8 cellular contexts compared by ENCODE assay signal in the genomic region with DNA sequence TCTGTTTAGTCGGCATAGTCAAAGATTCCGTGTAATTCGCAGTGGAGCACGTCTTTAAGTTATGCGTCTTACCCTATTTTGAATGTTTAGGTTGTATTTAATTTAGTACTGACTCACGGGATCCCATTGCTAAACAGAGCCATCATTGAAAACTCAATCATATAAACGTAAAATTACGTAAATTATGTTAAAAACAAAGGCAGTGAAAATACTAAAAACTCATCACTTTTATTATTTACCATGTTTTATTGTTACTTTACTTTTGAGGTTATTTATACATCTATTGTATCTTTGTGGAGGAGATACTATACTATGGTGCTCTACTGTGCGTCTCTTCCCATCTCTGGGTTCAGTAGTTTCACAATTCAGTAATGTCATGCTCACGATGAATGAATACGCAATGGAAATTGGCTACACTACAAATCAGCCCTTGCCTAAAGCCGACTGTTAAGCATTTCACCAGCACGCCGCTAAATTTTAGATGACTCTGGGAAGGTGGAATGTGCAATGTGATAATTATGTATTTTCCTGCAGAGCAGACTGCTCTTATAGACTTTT. TPM values are rescaled to one million over a fixed set of nuclear protein-coding genes. Genes with fewer than 3 reads are reported as not detected.
A peak's percentile ranks its signal among the peaks of the same experiment; 100 is the strongest.
DNase-seq lines count a peak whose midpoint lies in the region; ATAC-seq and TF ChIP-seq lines count a peak whose summit lies in the region.

No MANE protein-coding gene starts in this region.

- no peak overlapping the region for H2BK5ac ChIP-seq in mesenchymal stem cell (ENCODE audit: low read depth, low read length, poor library complexity, severe bottlenecking)

- H3K4me3 Mint-ChIP-seq in CD4-positive, alpha-beta T cell = peak overlapping the region; percentile 95
- peak overlapping the region; percentile 90 for H3K4me3 Mint-ChIP-seq in HFFc6
- peak overlapping the region; percentile 91 for H3K4me3 Mint-ChIP-seq in type B pancreatic cell

- peaks cover 11% of the 10 kb centered on the region for H3K36me3 Mint-ChIP-seq in CD4-positive, alpha-beta T cell (ENCODE audit: low read depth)
- H3K36me3 Mint-ChIP-seq in HFFc6 (ENCODE audit: low read depth) (no peaks in the 10 kb centered on the region), type B pancreatic cell (no peaks in the 10 kb centered on the region)

- no peak overlapping the region for H2AFZ ChIP-seq in mesenchymal stem cell (ENCODE audit: low read depth, low read length)

- CTCF ChIA-PET in CD4-positive, alpha-beta T cell (lab: Charles Lee) = no interaction called here

- peak overlapping the region in 1 of 2 experiments; percentile 48 for H3K14ac ChIP-seq in mesenchymal stem cell (ENCODE audit: low read length in 2 of 2)

- peak overlapping the region; percentile 88 for H3K27ac ChIP-seq in CD4-positive, alpha-beta T cell (ENCODE audit: low read depth, low read length)
- H3K27ac ChIP-seq in SJSA1 (peak overlapping the region; percentile 90), dorsolateral prefrontal cortex (peak overlapping the region; percentile 8 to 96 (median 91)), mesenchymal stem cell (ENCODE audit: low read length, poor library complexity, severe bottlenecking) (peak overlapping the region; percentile 84)

- no peak overlapping the region for H4K8ac ChIP-seq in mesenchymal stem cell (ENCODE audit: low read length)

- H3K23ac ChIP-seq in mesenchymal stem cell (ENCODE audit: low read length in 2 of 2) = no peak overlapping the region

- peaks cover 42% of the 10 kb centered on the region for H3K4me1 Mint-ChIP-seq in CD4-positive, alpha-beta T cell (ENCODE audit: low read depth)
- H3K4me1 Mint-ChIP-seq in HFFc6 (ENCODE audit: low read depth) (peaks cover 12% of the 10 kb centered on the region), type B pancreatic cell (ENCODE audit: unreplicated experiment) (peaks cover 5% of the 10 kb centered on the region)

- H3K27me3 ChIP-seq in CD4-positive, alpha-beta T cell (ENCODE audit: control insufficient read depth, insufficient read depth, low read length) = no peaks in the 10 kb centered on the region
- H3K27me3 ChIP-seq in SJSA1 (replicated peaks) (no peaks in the 10 kb centered on the region), dorsolateral prefrontal cortex (peaks cover 0 to 9% (median 0%) of the 10 kb centered on the region in 45 donors), mesenchymal stem cell (ENCODE audit: control insufficient read depth in 1 of 2, insufficient read depth in 1 of 2, low read length in 2 of 2) (no peaks in the 10 kb centered on the region)

- H3K4me1 ChIP-seq in SJSA1 (replicated peaks) = no peaks in the 10 kb centered on the region; the same call in 1 of the 2 replicates
- H3K4me1 ChIP-seq in mesenchymal stem cell (ENCODE audit: control insufficient read depth, insufficient read depth, low read depth, low read length) = no peaks in the 10 kb centered on the region

- peak overlapping the region; percentile 98 for H3K27ac Mint-ChIP-seq in CD4-positive, alpha-beta T cell
- H3K27ac Mint-ChIP-seq in HFFc6 (peak overlapping the region; percentile 95), type B pancreatic cell (peak overlapping the region; percentile 95)

- peak overlapping the region in 1 of 2 experiments; percentile 75 for H3K4ac ChIP-seq in mesenchymal stem cell (ENCODE audit: low read depth in 1 of 2, low read length in 2 of 2)

- H3K4me3 ChIP-seq in SJSA1 = peak overlapping the region; percentile 65
- peak overlapping the region; percentile 38 to 78 (median 67) for H3K4me3 ChIP-seq in dorsolateral prefrontal cortex
- H3K4me3 ChIP-seq in mesenchymal stem cell (ENCODE audit: insufficient read depth in 1 of 2, low read depth in 1 of 2, low read length in 2 of 2) = peak overlapping the region; percentile 72 to 80

- H3K9ac ChIP-seq in mesenchymal stem cell (ENCODE audit: low read length) = peak overlapping the region; percentile 94

- H2BK15ac ChIP-seq in mesenchymal stem cell (ENCODE audit: low read depth, poor library complexity, severe bottlenecking) = no peak overlapping the region

- H2BK120ac ChIP-seq in mesenchymal stem cell (ENCODE audit: low read depth, low read length) = no peak overlapping the region

- no peak for ATAC-seq in CD4-positive, alpha-beta T cell (ENCODE audit: poor library complexity)
- no peak for ATAC-seq in HG03039 (IDR thresholded peaks at IDR 0.05; ENCODE audit: unreplicated experiment)
- no peak for ATAC-seq in GM21515 (IDR thresholded peaks at IDR 0.05; ENCODE audit: unreplicated experiment)

- no peak for DNase-seq in CD4-positive, alpha-beta T cell
- DNase-seq in HFFc6 = peak; percentile 49
- peak in 1 of 2 experiments; percentile 19 for DNase-seq in SJSA1 (ENCODE audit: low read depth in 1 of 2, low spot score in 2 of 2)
- DNase-seq in dorsolateral prefrontal cortex = no peak
- peak; percentile 88 for DNase-seq in mesenchymal stem cell
- DNase-seq in type B pancreatic cell (ENCODE audit: extremely low spot score, unreplicated experiment) = no peak

- H3K4me2 ChIP-seq in mesenchymal stem cell (ENCODE audit: low read length, poor library complexity, severe bottlenecking) = peak overlapping the region; percentile 47

- TF ChIP-seq CTCF in CD4-positive, alpha-beta T cell (IDR thresholded peaks at IDR 0.05) = no peak
- TF ChIP-seq CTCF in HFFc6 (IDR thresholded peaks at IDR 0.05) = no peak
- no peak for TF ChIP-seq CTCF in dorsolateral prefrontal cortex (IDR thresholded peaks at IDR 0.05 in 54 of 56, conservative IDR thresholded peaks at IDR 0.05 in 2 of 56; ENCODE audit: low read depth in 1 of 56, partially characterized antibody in 56 of 56)
- no peak for TF ChIP-seq CTCF in type B pancreatic cell (conservative IDR thresholded peaks at IDR 0.05)

- intact Hi-C loops in CD4-positive, alpha-beta T cell (cut with DNase I, micrococcal nuclease) = loop anchor here (1.0 to 2.0 kb wide), 3 partner anchors 43 to 47 kb away; a partner anchor contains a TSS
- intact Hi-C loops in dorsolateral prefrontal cortex (cut with DNase I) = loop anchor here in 1 of 2 donors (2.0 kb wide), 1 partner anchor 43 kb away; a partner anchor contains a TSS

- no peak overlapping the region for H4K91ac ChIP-seq in mesenchymal stem cell (ENCODE audit: low read length)

- POLR2A ChIA-PET in CD4-positive, alpha-beta T cell (lab: Charles Lee) = interaction anchor here (1.0 to 1.4 kb wide), 9 partner anchors 10 to 236 kb away, joined by 4 to 10 read pairs (median 5); a partner anchor contains a TSS

- no peaks in the 10 kb centered on the region for H3K79me1 ChIP-seq in mesenchymal stem cell (replicated peaks; ENCODE audit: low read length, poor library complexity, severe bottlenecking)

- no peak overlapping the region for H2BK12ac ChIP-seq in mesenchymal stem cell (ENCODE audit: low read length in 2 of 2)

- peak overlapping the region; percentile 52 to 54 for H3K18ac ChIP-seq in mesenchymal stem cell (ENCODE audit: low read depth in 1 of 2, low read length in 2 of 2)

- no peaks in the 10 kb centered on the region for H3K27me3 Mint-ChIP-seq in CD4-positive, alpha-beta T cell
- H3K27me3 Mint-ChIP-seq in HFFc6 (ENCODE audit: insufficient read depth) (no peaks in the 10 kb centered on the region; the same call in none of the 2 replicates), type B pancreatic cell (no peaks in the 10 kb centered on the region)

- H3K9me3 Mint-ChIP-seq in CD4-positive, alpha-beta T cell = no peaks in the 10 kb centered on the region
- H3K9me3 Mint-ChIP-seq in HFFc6 = no peaks in the 10 kb centered on the region
- no peaks in the 10 kb centered on the region for H3K9me3 Mint-ChIP-seq in type B pancreatic cell

- no peaks in the 10 kb centered on the region for H3K9me3 ChIP-seq in CD4-positive, alpha-beta T cell (ENCODE audit: control insufficient read depth, low read length)
- no peaks in the 10 kb centered on the region for H3K9me3 ChIP-seq in SJSA1 (replicated peaks)
- H3K9me3 ChIP-seq in mesenchymal stem cell (ENCODE audit: control insufficient read depth, low read length) = no peaks in the 10 kb centered on the region

- no peak overlapping the region for H2AK5ac ChIP-seq in mesenchymal stem cell (ENCODE audit: low read length, severe bottlenecking)

- 2% methylated on average over 7 of the region's 14 CpGs for WGBS in mesenchymal stem cell

- H3K36me3 ChIP-seq in SJSA1 (0 out of 2 replicates have a peak, but pooled peaks cover 3% of the 10 kb centered on the region), mesenchymal stem cell (ENCODE audit: control insufficient read depth in 1 of 2, insufficient read depth in 2 of 2, low read depth in 1 of 2, low read length in 2 of 2) (no peaks in the 10 kb centered on the region)

RNA-seq across cellular contexts. Expression of a gene that starts 0.9 kb away (rescaled TPM):
- 10 to 100 TPM; 37.2 to 37.4 TPM for total RNA-seq in CD4-positive, alpha-beta T cell
- total RNA-seq in HFFc6 (2021; fragmentation: NEBNext Ultra II Directional; extraction: Animal tissue kit (Norgen Biotek cat#: 25700)) = 10 to 100 TPM; 50.8 to 55.7 (median 53.3) TPM
- total RNA-seq in SJSA1 (2014; rRNA removed; shearing (Covaris generic)) = 62.6 and 63.8 TPM in 2 replicates
- 10 to 100 TPM; 44.5 to 95.0 (median 68.8) TPM for total RNA-seq in dorsolateral prefrontal cortex
- polyA plus RNA-seq in mesenchymal stem cell (2013, experiment 1 of 2) = 39.3 TPM
- polyA plus RNA-seq in mesenchymal stem cell (2013, experiment 2 of 2) = 39.5 TPM
- total RNA-seq in type B pancreatic cell (ENCODE audit: low replicate concordance) = 65.0 and 76.5 TPM in 2 replicates

RNA-seq across cellular contexts. Expression of a gene that starts 5.1 kb away (rescaled TPM):
- under 1 TPM; 0.66 to 0.67 TPM for total RNA-seq in CD4-positive, alpha-beta T cell
- 1 to 10 TPM; 1.0 to 1.6 (median 1.4) TPM for total RNA-seq in HFFc6 (2021; fragmentation: NEBNext Ultra II Directional; extraction: Animal tissue kit (Norgen Biotek cat#: 25700))
- 3.3 and 3.7 TPM in 2 replicates for total RNA-seq in SJSA1 (2014; rRNA removed; shearing (Covaris generic))
- 10 to 100 TPM in 118 of 120 experiments, 1 to 10 TPM in 2; 8.5 to 27.1 (median 17.0) TPM for total RNA-seq in dorsolateral prefrontal cortex
- polyA plus RNA-seq in mesenchymal stem cell (2013, experiment 1 of 2) = 0.62 TPM
- polyA plus RNA-seq in mesenchymal stem cell (2013, experiment 2 of 2) = 0.73 TPM
- total RNA-seq in type B pancreatic cell (ENCODE audit: low replicate concordance) = 1.1 and 1.3 TPM in 2 replicates

RNA-seq across cellular contexts. Expression of a gene that starts 43.3 kb away (rescaled TPM):
- 1 to 10 TPM; 5.6 to 6.5 TPM for total RNA-seq in CD4-positive, alpha-beta T cell
- 1 to 10 TPM; 4.6 to 7.4 (median 6.3) TPM for total RNA-seq in HFFc6 (2021; fragmentation: NEBNext Ultra II Directional; extraction: Animal tissue kit (Norgen Biotek cat#: 25700))
- 25.1 and 38.5 TPM in 2 replicates for total RNA-seq in SJSA1 (2014; rRNA removed; shearing (Covaris generic))
- total RNA-seq in dorsolateral prefrontal cortex (10 to 100 TPM in 2 of 120 experiments, 1 to 10 TPM in 118; 2.1 to 11.2 (median 5.9) TPM), type B pancreatic cell (ENCODE audit: low replicate concordance) (5.7 and 7.1 TPM in 2 replicates)
- 11.4 TPM for polyA plus RNA-seq in mesenchymal stem cell (2013, experiment 1 of 2)
- 10.1 TPM for polyA plus RNA-seq in mesenchymal stem cell (2013, experiment 2 of 2)

RNA-seq across cellular contexts. Expression of a gene that starts 43.3 kb away (rescaled TPM):
- 10 to 100 TPM; 17.0 to 18.9 TPM for total RNA-seq in CD4-positive, alpha-beta T cell
- total RNA-seq in HFFc6 (2021; fragmentation: NEBNext Ultra II Directional; extraction: Animal tissue kit (Norgen Biotek cat#: 25700)) = 10 to 100 TPM; 12.4 to 15.8 (median 14.3) TPM
- 2.0 and 2.1 TPM in 2 replicates for total RNA-seq in SJSA1 (2014; rRNA removed; shearing (Covaris generic))
- total RNA-seq in dorsolateral prefrontal cortex (10 to 100 TPM in 83 of 120 experiments, 1 to 10 TPM in 37; 2.4 to 21.5 (median 12.1) TPM), type B pancreatic cell (ENCODE audit: low replicate concordance) (10.2 and 19.0 TPM in 2 replicates)
- 25.4 TPM for polyA plus RNA-seq in mesenchymal stem cell (2013, experiment 1 of 2)
- 30.2 TPM for polyA plus RNA-seq in mesenchymal stem cell (2013, experiment 2 of 2)

RNA-seq across cellular contexts. Expression of a gene that starts 43.7 kb away (rescaled TPM):
- total RNA-seq in CD4-positive, alpha-beta T cell = 10 to 100 TPM; 12.6 to 12.8 TPM
- 10 to 100 TPM; 24.5 to 27.8 (median 26.0) TPM for total RNA-seq in HFFc6 (2021; fragmentation: NEBNext Ultra II Directional; extraction: Animal tissue kit (Norgen Biotek cat#: 25700))
- 5.4 and 12.1 TPM in 2 replicates for total RNA-seq in SJSA1 (2014; rRNA removed; shearing (Covaris generic))
- total RNA-seq in dorsolateral prefrontal cortex (10 to 100 TPM; 11.5 to 27.6 (median 19.0) TPM), type B pancreatic cell (ENCODE audit: low replicate concordance) (29.8 TPM in 2 replicates)
- 15.3 TPM for polyA plus RNA-seq in mesenchymal stem cell (2013, experiment 1 of 2)
- 15.0 TPM for polyA plus RNA-seq in mesenchymal stem cell (2013, experiment 2 of 2)

Comparison
In these comparisons a context has a peak if more than half of its experiments do, and no peak if none do; other contexts are left out.
1. DNase-seq: peak in HFFc6 (single experiment) and mesenchymal stem cell (single experiment); none in CD4-positive, alpha-beta T cell (0 of 10), dorsolateral prefrontal cortex (0 of 10) and type B pancreatic cell (single experiment).
2. Peak in every context shown above with its lines, with median percentiles within 50 percentile points of each other: H3K27ac ChIP-seq, H3K27ac Mint-ChIP-seq, H3K4me3 Mint-ChIP-seq and H3K4me3 ChIP-seq.